1 cellular context compared by ENCODE assay signal in the genomic region with DNA sequence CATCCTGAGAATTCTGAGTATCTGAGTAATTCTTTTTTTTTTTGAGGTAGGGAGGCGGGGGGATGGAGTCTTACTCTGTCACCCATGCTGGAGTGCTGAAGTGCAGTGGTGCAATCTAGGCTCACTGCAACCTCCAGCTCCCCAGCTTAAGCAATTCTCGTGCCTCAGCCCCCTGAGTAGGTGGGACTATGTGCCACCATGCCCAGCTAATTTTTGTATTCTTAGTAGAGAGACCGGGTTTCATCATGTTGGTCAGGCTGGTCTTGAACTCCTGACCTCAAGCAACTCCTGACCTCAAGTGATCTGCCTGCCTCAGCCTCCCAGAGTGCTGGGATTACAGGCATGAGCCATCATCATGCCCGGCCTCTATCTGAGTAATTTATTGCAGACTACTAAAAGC.
TF ChIP-seq lines count a peak whose summit lies in the region.

No MANE protein-coding gene starts in this region.

TF ChIP-seq in GM23338, 12 proteins besides CTCF, POLR2A, EP300 and RAD21:
- TF ChIP-seq, protein P1, sequence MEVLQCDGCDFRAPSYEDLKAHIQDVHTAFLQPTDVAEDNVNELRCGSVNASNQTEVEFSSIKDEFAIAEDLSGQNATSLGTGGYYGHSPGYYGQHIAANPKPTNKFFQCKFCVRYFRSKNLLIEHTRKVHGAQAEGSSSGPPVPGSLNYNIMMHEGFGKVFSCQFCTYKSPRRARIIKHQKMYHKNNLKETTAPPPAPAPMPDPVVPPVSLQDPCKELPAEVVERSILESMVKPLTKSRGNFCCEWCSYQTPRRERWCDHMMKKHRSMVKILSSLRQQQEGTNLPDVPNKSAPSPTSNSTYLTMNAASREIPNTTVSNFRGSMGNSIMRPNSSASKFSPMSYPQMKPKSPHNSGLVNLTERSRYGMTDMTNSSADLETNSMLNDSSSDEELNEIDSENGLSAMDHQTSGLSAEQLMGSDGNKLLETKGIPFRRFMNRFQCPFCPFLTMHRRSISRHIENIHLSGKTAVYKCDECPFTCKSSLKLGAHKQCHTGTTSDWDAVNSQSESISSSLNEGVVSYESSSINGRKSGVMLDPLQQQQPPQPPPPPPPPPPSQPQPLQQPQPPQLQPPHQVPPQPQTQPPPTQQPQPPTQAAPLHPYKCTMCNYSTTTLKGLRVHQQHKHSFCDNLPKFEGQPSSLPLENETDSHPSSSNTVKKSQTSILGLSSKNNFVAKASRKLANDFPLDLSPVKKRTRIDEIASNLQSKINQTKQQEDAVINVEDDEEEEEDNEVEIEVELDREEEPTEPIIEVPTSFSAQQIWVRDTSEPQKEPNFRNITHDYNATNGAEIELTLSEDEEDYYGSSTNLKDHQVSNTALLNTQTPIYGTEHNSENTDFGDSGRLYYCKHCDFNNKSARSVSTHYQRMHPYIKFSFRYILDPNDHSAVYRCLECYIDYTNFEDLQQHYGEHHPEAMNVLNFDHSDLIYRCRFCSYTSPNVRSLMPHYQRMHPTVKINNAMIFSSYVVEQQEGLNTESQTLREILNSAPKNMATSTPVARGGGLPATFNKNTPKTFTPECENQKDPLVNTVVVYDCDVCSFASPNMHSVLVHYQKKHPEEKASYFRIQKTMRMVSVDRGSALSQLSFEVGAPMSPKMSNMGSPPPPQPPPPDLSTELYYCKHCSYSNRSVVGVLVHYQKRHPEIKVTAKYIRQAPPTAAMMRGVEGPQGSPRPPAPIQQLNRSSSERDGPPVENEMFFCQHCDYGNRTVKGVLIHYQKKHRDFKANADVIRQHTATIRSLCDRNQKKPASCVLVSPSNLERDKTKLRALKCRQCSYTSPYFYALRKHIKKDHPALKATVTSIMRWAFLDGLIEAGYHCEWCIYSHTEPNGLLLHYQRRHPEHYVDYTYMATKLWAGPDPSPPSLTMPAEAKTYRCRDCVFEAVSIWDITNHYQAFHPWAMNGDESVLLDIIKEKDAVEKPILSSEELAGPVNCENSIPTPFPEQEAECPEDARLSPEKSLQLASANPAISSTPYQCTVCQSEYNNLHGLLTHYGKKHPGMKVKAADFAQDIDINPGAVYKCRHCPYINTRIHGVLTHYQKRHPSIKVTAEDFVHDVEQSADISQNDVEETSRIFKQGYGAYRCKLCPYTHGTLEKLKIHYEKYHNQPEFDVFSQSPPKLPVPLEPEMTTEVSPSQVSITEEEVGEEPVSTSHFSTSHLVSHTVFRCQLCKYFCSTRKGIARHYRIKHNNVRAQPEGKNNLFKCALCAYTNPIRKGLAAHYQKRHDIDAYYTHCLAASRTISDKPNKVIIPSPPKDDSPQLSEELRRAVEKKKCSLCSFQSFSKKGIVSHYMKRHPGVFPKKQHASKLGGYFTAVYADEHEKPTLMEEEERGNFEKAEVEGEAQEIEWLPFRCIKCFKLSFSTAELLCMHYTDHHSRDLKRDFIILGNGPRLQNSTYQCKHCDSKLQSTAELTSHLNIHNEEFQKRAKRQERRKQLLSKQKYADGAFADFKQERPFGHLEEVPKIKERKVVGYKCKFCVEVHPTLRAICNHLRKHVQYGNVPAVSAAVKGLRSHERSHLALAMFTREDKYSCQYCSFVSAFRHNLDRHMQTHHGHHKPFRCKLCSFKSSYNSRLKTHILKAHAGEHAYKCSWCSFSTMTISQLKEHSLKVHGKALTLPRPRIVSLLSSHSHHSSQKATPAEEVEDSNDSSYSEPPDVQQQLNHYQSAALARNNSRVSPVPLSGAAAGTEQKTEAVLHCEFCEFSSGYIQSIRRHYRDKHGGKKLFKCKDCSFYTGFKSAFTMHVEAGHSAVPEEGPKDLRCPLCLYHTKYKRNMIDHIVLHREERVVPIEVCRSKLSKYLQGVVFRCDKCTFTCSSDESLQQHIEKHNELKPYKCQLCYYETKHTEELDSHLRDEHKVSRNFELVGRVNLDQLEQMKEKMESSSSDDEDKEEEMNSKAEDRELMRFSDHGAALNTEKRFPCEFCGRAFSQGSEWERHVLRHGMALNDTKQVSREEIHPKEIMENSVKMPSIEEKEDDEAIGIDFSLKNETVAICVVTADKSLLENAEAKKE (CRISPR knock-in tag; IDR thresholded peaks at IDR 0.05), result no peak
- no peak for TF ChIP-seq EZH2 (IDR thresholded peaks at IDR 0.05; ENCODE audit: low read depth, unreplicated experiment)
- TF ChIP-seq, protein P2, sequence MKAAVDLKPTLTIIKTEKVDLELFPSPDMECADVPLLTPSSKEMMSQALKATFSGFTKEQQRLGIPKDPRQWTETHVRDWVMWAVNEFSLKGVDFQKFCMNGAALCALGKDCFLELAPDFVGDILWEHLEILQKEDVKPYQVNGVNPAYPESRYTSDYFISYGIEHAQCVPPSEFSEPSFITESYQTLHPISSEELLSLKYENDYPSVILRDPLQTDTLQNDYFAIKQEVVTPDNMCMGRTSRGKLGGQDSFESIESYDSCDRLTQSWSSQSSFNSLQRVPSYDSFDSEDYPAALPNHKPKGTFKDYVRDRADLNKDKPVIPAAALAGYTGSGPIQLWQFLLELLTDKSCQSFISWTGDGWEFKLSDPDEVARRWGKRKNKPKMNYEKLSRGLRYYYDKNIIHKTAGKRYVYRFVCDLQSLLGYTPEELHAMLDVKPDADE (IDR thresholded peaks at IDR 0.05), result no peak
- no peak for TF ChIP-seq CREB1 (CRISPR knock-in tag; IDR thresholded peaks at IDR 0.05; ENCODE audit: low read depth)
- TF ChIP-seq JUNB (IDR thresholded peaks at IDR 0.05; ENCODE audit: unreplicated experiment), result no peak
